ENCODE assay signal across 8 cellular contexts in the genomic region with DNA sequence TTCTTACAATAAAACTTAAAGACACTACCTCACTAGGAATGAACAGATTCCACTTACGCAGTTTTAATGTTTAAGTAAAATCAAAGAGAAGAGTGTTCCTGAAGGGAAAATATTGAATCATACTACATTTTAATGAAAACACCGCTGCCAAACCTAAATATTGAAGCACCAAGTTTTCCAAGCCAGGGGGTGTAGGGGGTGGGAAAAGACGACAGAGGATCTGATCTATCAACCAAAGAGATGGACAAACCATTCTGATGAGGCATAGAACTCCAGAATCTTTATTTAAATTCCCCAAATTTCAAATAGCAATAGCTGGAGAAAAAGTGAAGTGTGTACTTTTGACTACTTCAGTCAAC. TPM values are rescaled to one million over a fixed set of nuclear protein-coding genes. Genes with fewer than 3 reads are reported as not detected.
DNase-seq lines count a peak whose midpoint lies in the region; ATAC-seq lines count a peak whose summit lies in the region.

No MANE protein-coding gene starts in this region.

- H3K36me3 ChIP-seq in HUES64 (ENCODE audit: insufficient read depth, low read length) (0 out of 2 replicates have a peak, but pooled peaks cover 3% of the 10 kb centered on the region), mucosa of stomach (ENCODE audit: control insufficient read depth, insufficient read depth, low read length) (no peaks in the 10 kb centered on the region)

- H3K9ac ChIP-seq in HUES64 (ENCODE audit: low read depth, low read length) (peak overlapping the region; percentile 89), mucosa of stomach (ENCODE audit: low read length) (peak overlapping the region; percentile 78)

- WGBS in HUES64: no CpG with 5 or more reads among the region's 3 CpGs

- H3K27me3 ChIP-seq in HUES64 (ENCODE audit: insufficient read depth, low read length) (no peaks in the 10 kb centered on the region), mucosa of stomach (ENCODE audit: control insufficient read depth, insufficient read depth, low read length) (no peaks in the 10 kb centered on the region)

- H3K4me1 ChIP-seq in HUES64 (ENCODE audit: insufficient read depth, low read length): peaks cover 12% of the 10 kb centered on the region; the same call in 1 of the 2 replicates
- H3K4me1 ChIP-seq in mucosa of stomach (ENCODE audit: control insufficient read depth, insufficient read depth, low read length): peaks cover 7% of the 10 kb centered on the region

- H3K4me3 ChIP-seq in HUES64 (ENCODE audit: low read length): peak overlapping the region; percentile 72
- peak overlapping the region; percentile 48 for H3K4me3 ChIP-seq in mucosa of stomach (ENCODE audit: low read length)

- DNase-seq in 8988T (peak; percentile 20), caudate nucleus (lab: John Stamatoyannopoulos, UW) (no peak), EL (no peak), ACHN (no peak), activated gamma-delta T cell (lab: John Stamatoyannopoulos, UW) (no peak)

- H3K27ac ChIP-seq in HUES64 (ENCODE audit: low read depth, low read length): peak overlapping the region; percentile 99
- peak overlapping the region; percentile 85 for H3K27ac ChIP-seq in caudate nucleus (ENCODE audit: low read depth, low read length)

- no peak for ATAC-seq in HG02678 (IDR thresholded peaks at IDR 0.05; ENCODE audit: unreplicated experiment)

- no peaks in the 10 kb centered on the region for H3K9me3 ChIP-seq in HUES64 (ENCODE audit: insufficient read depth, low read depth, low read length)
- H3K9me3 ChIP-seq in mucosa of stomach (ENCODE audit: control insufficient read depth, low read length): no peaks in the 10 kb centered on the region

- in situ Hi-C loops in ACHN (cut with HindIII; ENCODE audit: low pct_ligation_motif_present, low pct_unique_long_range_greater_than_20kb, low sequenced_read_pairs): no loop called here

RNA-seq across cellular contexts. Expression of a gene that starts 1.2 kb away (rescaled TPM):
- polyA plus RNA-seq in HUES64 (2013, experiment 1 of 2): 6.7 TPM
- 6.8 TPM for polyA plus RNA-seq in HUES64 (2013, experiment 2 of 2)

RNA-seq across cellular contexts. Expression of a gene that starts 49.7 kb away (rescaled TPM):
- 7.0 TPM for polyA plus RNA-seq in HUES64 (2013, experiment 1 of 2)
- 7.9 TPM for polyA plus RNA-seq in HUES64 (2013, experiment 2 of 2)
